Comparison of ENCODE assay signal across 1 cellular context in the genomic region with DNA sequence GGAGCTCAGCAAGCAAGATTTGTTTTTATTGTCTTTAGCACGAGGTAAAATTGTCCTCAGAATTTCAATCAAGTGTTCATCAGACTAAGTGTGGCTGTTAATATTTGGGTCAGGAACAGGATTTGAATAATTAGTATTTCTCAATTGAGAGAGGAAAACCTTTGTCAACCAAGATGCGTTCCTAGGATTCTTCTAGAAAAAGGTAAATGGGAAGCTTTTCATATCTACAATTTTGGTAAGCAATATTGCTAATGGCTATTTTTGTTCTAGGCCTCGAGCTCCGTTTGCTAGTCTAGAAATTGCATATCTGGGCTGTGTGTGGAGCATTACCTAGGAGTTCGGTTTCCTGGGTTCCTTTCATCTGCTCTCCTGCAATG.
TF ChIP-seq lines count a peak whose summit lies in the region.

No MANE protein-coding gene starts in this region.

TF ChIP-seq in HCT116, 20 proteins besides CTCF, POLR2A, EP300 and RAD21 (continued from another document):
- TF ChIP-seq ZBTB33 (IDR thresholded peaks at IDR 0.05; ENCODE audit: extremely low read depth, insufficient replicate concordance, low read length) (no peak), SIN3A (IDR thresholded peaks at IDR 0.05; ENCODE audit: low read depth) (no peak), EZH2 (IDR thresholded peaks at IDR 0.05) (no peak)
TF ChIP-seq in HCT116: peak in this region for 0.
